8 cellular contexts compared by ENCODE assay signal in genomic region chr1:116433283-116434257, GRCh38.
DNase-seq lines count a peak whose midpoint lies in the region; TF ChIP-seq lines count a peak whose summit lies in the region.
"Had no signal": no experiment of that assay in that cellular context is flagged by ENCODE, and none has a peak within 500 bp of the region (broad histone marks: within the 10 kb centered on the region; RNA-seq: fewer than 3 reads in every experiment).

No MANE protein-coding gene starts in this region.

- H3K9me3 ChIP-seq in testis = no peaks in the 10 kb centered on the region

- no peak overlapping the region for H3K27ac Mint-ChIP-seq in mesothelial cell of epicardium

- H3K56ac ChIP-seq in mesendoderm (ENCODE audit: low read length) = peak overlapping the region; percentile 9

- no peaks in the 10 kb centered on the region for H3K27me3 Mint-ChIP-seq in mesothelial cell of epicardium (ENCODE audit: low read depth)

- TF ChIP-seq POLR2A in testis (IDR thresholded peaks at IDR 0.05) = no peak

- no peaks in the 10 kb centered on the region for H3K79me2 ChIP-seq in mesendoderm (ENCODE audit: control insufficient read depth, insufficient read depth, low read length)

- H3K27me3 ChIP-seq in dorsolateral prefrontal cortex = no peaks in the 10 kb centered on the region
- no peaks in the 10 kb centered on the region for H3K27me3 ChIP-seq in mesendoderm (ENCODE audit: insufficient read depth, low read length, poor library complexity)
- no peaks in the 10 kb centered on the region for H3K27me3 ChIP-seq in testis

- no peak overlapping the region for H3K23ac ChIP-seq in mesendoderm (ENCODE audit: low read length)

- no peak overlapping the region for H2BK15ac ChIP-seq in mesendoderm (replicated peaks; ENCODE audit: low read depth)

- H3K27ac ChIP-seq in dorsolateral prefrontal cortex = peak overlapping the region; percentile 80 to 99 (median 95)
- H3K27ac ChIP-seq in mesendoderm (ENCODE audit: low read depth, low read length) = no peak overlapping the region
- peak overlapping the region; percentile 58 to 81 for H3K27ac ChIP-seq in testis

- H2BK120ac ChIP-seq in mesendoderm (ENCODE audit: low read depth, low read length) = no peak overlapping the region

- no peak overlapping the region for H3K9ac ChIP-seq in mesendoderm (ENCODE audit: low read length)

- no peak overlapping the region for H4K8ac ChIP-seq in mesendoderm (ENCODE audit: low read depth, low read length)

- no peak overlapping the region for H3K4ac ChIP-seq in mesendoderm (ENCODE audit: low read depth, low read length)

- DNase-seq in NCI-H2196 (lab: John Stamatoyannopoulos, UW; ENCODE audit: unreplicated experiment) (peak; percentile 93), dorsolateral prefrontal cortex (peak; percentile 58 to 97 (median 92)), mesendoderm (no peak), testis (peak; percentile 95), mesothelial cell of epicardium (ENCODE audit: low spot score in 2 of 2, unreplicated experiment in 2 of 2) (no peak)
- DNase-seq in activated CD8-positive, alpha-beta memory T cell treated with anti-CD3 and anti-CD28 coated beads, Interleukin-2, amount 50 U/mL, for 4 hours = no peak
- no peak for DNase-seq in central memory CD4-positive, alpha-beta T cell
- DNase-seq: NCI-H446 had no signal

- intact Hi-C loops in dorsolateral prefrontal cortex (cut with DNase I) (loop anchor here (1.0 to 5.0 kb wide), 4 partner anchors 54 to 281 kb away; partner anchors contain the start of gene ATP1A1 (in 1 of the 2)), testis (cut with DNase I; ENCODE audit: low total_unique reads) (no loop called here)

- no peaks in the 10 kb centered on the region for H3K79me1 ChIP-seq in mesendoderm (ENCODE audit: low read length)

- no peak overlapping the region for H4K5ac ChIP-seq in mesendoderm (ENCODE audit: low read length)

- H3K36me3 ChIP-seq in mesendoderm (ENCODE audit: control insufficient read depth, insufficient read depth, low read length) (no peaks in the 10 kb centered on the region), testis (ENCODE audit: low read depth, missing control alignments) (no peaks in the 10 kb centered on the region)

- no peak overlapping the region for H2AK5ac ChIP-seq in mesendoderm (ENCODE audit: low read length)

- no peak overlapping the region for H3K4me3 Mint-ChIP-seq in mesothelial cell of epicardium

- peaks cover 13% of the 10 kb centered on the region for H3K9me3 Mint-ChIP-seq in mesothelial cell of epicardium

- H3K4me2 ChIP-seq in mesendoderm (ENCODE audit: low read length) = no peak overlapping the region

- H3K36me3 Mint-ChIP-seq in mesothelial cell of epicardium = no peaks in the 10 kb centered on the region

- WGBS in mesendoderm (ENCODE audit: extremely low coverage, insufficient coverage, low lambda C conversion rate) = no CpG with 5 or more reads among the region's 13 CpGs
- WGBS in testis, 2 donors = 73 to 75% methylated on average over 10 to 13 of the region's 13 CpGs

- peaks cover 1% of the 10 kb centered on the region for H3K4me1 Mint-ChIP-seq in mesothelial cell of epicardium

- H3K4me3 ChIP-seq in dorsolateral prefrontal cortex (peak overlapping the region in 8 of 59 donors; percentile 8 to 30 (median 22)), mesendoderm (ENCODE audit: low read length) (no peak overlapping the region), testis (no peak overlapping the region)

- TF ChIP-seq CTCF in dorsolateral prefrontal cortex (IDR thresholded peaks at IDR 0.05 in 54 of 56, conservative IDR thresholded peaks at IDR 0.05 in 2 of 56; ENCODE audit: low read depth in 1 of 56, partially characterized antibody in 56 of 56) (peak in 12 of 56 donors; percentile 2 to 32 (median 17)), testis (IDR thresholded peaks at IDR 0.05) (no peak), mesothelial cell of epicardium (IDR thresholded peaks at IDR 0.05; ENCODE audit: unreplicated experiment) (no peak)

- peaks cover 6% of the 10 kb centered on the region for H3K4me1 ChIP-seq in mesendoderm (ENCODE audit: control insufficient read depth, low read depth, low read length)
- H3K4me1 ChIP-seq in testis = peaks cover 27% of the 10 kb centered on the region

- no peak overlapping the region for H3K18ac ChIP-seq in mesendoderm (ENCODE audit: low read length)

- H2BK5ac ChIP-seq in mesendoderm (ENCODE audit: low read length) = no peak overlapping the region

Comparison
In these comparisons a context has a peak if more than half of its experiments do, and no peak if none do; other contexts are left out.
1. DNase-seq: peak in NCI-H2196 (single experiment), dorsolateral prefrontal cortex (10 of 10) and testis (single experiment); none in mesendoderm (single experiment), mesothelial cell of epicardium (0 of 2), activated CD8-positive, alpha-beta memory T cell treated with anti-CD3 and anti-CD28 coated beads, Interleukin-2, amount 50 U/mL, for 4 hours (single experiment) and central memory CD4-positive, alpha-beta T cell (single experiment).